In genomic region chr6:15631380-15631913, GRCh38 we compare ENCODE assay signal across 15 cellular contexts. TPM values are rescaled to one million over a fixed set of nuclear protein-coding genes. Genes with fewer than 3 reads are reported as not detected.
DNase-seq lines count a peak whose midpoint lies in the region; ATAC-seq and TF ChIP-seq lines count a peak whose summit lies in the region.
"Had no signal": no experiment of that assay in that cellular context is flagged by ENCODE, and none has a peak within 500 bp of the region (broad histone marks: within the 10 kb centered on the region; RNA-seq: fewer than 3 reads in every experiment).

No MANE protein-coding gene starts in this region.

- intact Hi-C loops in transverse colon (cut with DNase I; ENCODE audit: low total_unique reads): no loop called here

- peak; percentile 73 for ATAC-seq in left lobe of liver
- ATAC-seq in stimulated activated memory B cell treated with anti-CD40 and anti-IgM and Interleukin-4, amounts not matched to agents 10 μg/mL and 1 μg/mL and 100 μg/mL, for 72 hours: no peak

- H3K4me1 ChIP-seq in adipocyte (ENCODE audit: control insufficient read depth, insufficient read depth, low read length): peaks cover 31% of the 10 kb centered on the region
- peaks cover 4% of the 10 kb centered on the region for H3K4me1 ChIP-seq in suprapubic skin
- peaks cover 0 to 18% (median 0%) of the 10 kb centered on the region in 4 donors for H3K4me1 ChIP-seq in transverse colon

- H3K4me3 ChIP-seq in adipocyte (ENCODE audit: low read length) (no peak overlapping the region), suprapubic skin (no peak overlapping the region), transverse colon (no peak overlapping the region)
- H3K4me3 ChIP-seq: GM23248 had no signal

- no peak for TF ChIP-seq CTCF in suprapubic skin (IDR thresholded peaks at IDR 0.05)
- TF ChIP-seq CTCF in transverse colon (IDR thresholded peaks at IDR 0.05): no peak

- in situ Hi-C loops in transverse colon (cut with MboI; ENCODE audit: low pct_ligation_motif_present in 1 of 4, low pct_unique_long_range_greater_than_20kb in 1 of 4, low sequenced_read_pairs in 3 of 4): no loop called here

- H3K27me3 Mint-ChIP-seq in stimulated activated memory B cell treated with anti-CD40 and anti-IgM and Interleukin-4, amounts not matched to agents 10 μg/mL and 1 μg/mL and 100 μg/mL, for 72 hours: no peaks in the 10 kb centered on the region
- H3K27me3 Mint-ChIP-seq: B cell; CD4-positive, alpha-beta T cell had no signal

- H3K9me3 ChIP-seq in adipocyte (ENCODE audit: control insufficient read depth, low read length) (no peaks in the 10 kb centered on the region), suprapubic skin (no peaks in the 10 kb centered on the region), transverse colon (no peaks in the 10 kb centered on the region)

- peaks cover 25% of the 10 kb centered on the region for H3K4me1 Mint-ChIP-seq in stimulated activated memory B cell treated with anti-CD40 and anti-IgM and Interleukin-4, amounts not matched to agents 10 μg/mL and 1 μg/mL and 100 μg/mL, for 72 hours

- H3K36me3 ChIP-seq in adipocyte (ENCODE audit: control insufficient read depth, insufficient read depth, low read length, severe bottlenecking): no peaks in the 10 kb centered on the region
- no peaks in the 10 kb centered on the region for H3K36me3 ChIP-seq in suprapubic skin
- peaks cover 0 to under 1% (median 0%) of the 10 kb centered on the region in 4 donors for H3K36me3 ChIP-seq in transverse colon

- peaks cover 46% of the 10 kb centered on the region for H3K36me3 Mint-ChIP-seq in stimulated activated memory B cell treated with anti-CD40 and anti-IgM and Interleukin-4, amounts not matched to agents 10 μg/mL and 1 μg/mL and 100 μg/mL, for 72 hours

- H3K9ac ChIP-seq in adipocyte (ENCODE audit: low read length): no peak overlapping the region
- H3K9ac ChIP-seq: GM23248 had no signal

- H3K27ac Mint-ChIP-seq in stimulated activated memory B cell treated with anti-CD40 and anti-IgM and Interleukin-4, amounts not matched to agents 10 μg/mL and 1 μg/mL and 100 μg/mL, for 72 hours: peak overlapping the region; percentile 72
- H3K27ac Mint-ChIP-seq: B cell; CD4-positive, alpha-beta T cell had no signal

- H3K27ac ChIP-seq in suprapubic skin (no peak overlapping the region), transverse colon (no peak overlapping the region)
- H3K27ac ChIP-seq: GM23248 had no signal

- 59% methylated on average over 4 of the region's 4 CpGs for WGBS in suprapubic skin
- WGBS in transverse colon (ENCODE audit: low coverage in 1 of 2), 2 donors: 46 to 58% methylated on average over 3 to 4 of the region's 4 CpGs

- TF ChIP-seq POLR2A in suprapubic skin (IDR thresholded peaks at IDR 0.05) (no peak), transverse colon (IDR thresholded peaks at IDR 0.05) (no peak)

- H3K4me3 Mint-ChIP-seq in stimulated activated memory B cell treated with anti-CD40 and anti-IgM and Interleukin-4, amounts not matched to agents 10 μg/mL and 1 μg/mL and 100 μg/mL, for 72 hours: no peak overlapping the region
- H3K4me3 Mint-ChIP-seq: B cell; CD4-positive, alpha-beta T cell had no signal

- H3K27me3 ChIP-seq in adipocyte (replicated peaks; ENCODE audit: control insufficient read depth, insufficient read depth, low read length) (no peaks in the 10 kb centered on the region), suprapubic skin (no peaks in the 10 kb centered on the region), transverse colon (no peaks in the 10 kb centered on the region)

- no peaks in the 10 kb centered on the region for H3K9me3 Mint-ChIP-seq in stimulated activated memory B cell treated with anti-CD40 and anti-IgM and Interleukin-4, amounts not matched to agents 10 μg/mL and 1 μg/mL and 100 μg/mL, for 72 hours
- H3K9me3 Mint-ChIP-seq: CD4-positive, alpha-beta T cell had no signal

- peak; percentile 19 for DNase-seq in RPMI7951 (ENCODE audit: low read depth)
- DNase-seq in adipocyte (ENCODE audit: low read depth): peak; percentile 43
- DNase-seq in left lobe of liver (ENCODE audit: low spot score): no peak
- no peak for DNase-seq in suprapubic skin (ENCODE audit: low spot score in 2 of 2)
- no peak for DNase-seq in transverse colon
- no peak for DNase-seq in stimulated activated naive CD4-positive, alpha-beta T cell treated with Interleukin-2 at 50 U/mL for 16 hours (lab: John Stamatoyannopoulos, UW)
- no peak for DNase-seq in stimulated activated CD8-positive, alpha-beta memory T cell treated with anti-CD3 and anti-CD28 coated beads, Interleukin-4, amount 100 ng/mL, for 48 hours
- DNase-seq: C1 segment of cervical spinal cord; Calu3; CD4-positive, alpha-beta T cell; DMS 273 treated with DMSO at 0.1 percent for 48 hours; GM23248; H7 had no signal

- no peak for TF ChIP-seq EP300 in suprapubic skin (IDR thresholded peaks at IDR 0.05)
- no peak for TF ChIP-seq EP300 in transverse colon (IDR thresholded peaks at IDR 0.05; ENCODE audit: low read depth)

RNA-seq across cellular contexts. Expression of gene DTNBP1, which starts 31.4 kb away (rescaled TPM):
- total RNA-seq in RPMI7951 (2014; rRNA removed; shearing (Covaris generic)): 5.5 and 6.4 TPM in 2 replicates
- total RNA-seq in left lobe of liver (4.3 TPM), suprapubic skin (10 to 100 TPM; 12.7 to 17.1 (median 16.4) TPM), transverse colon (10 to 100 TPM in 3 of 4 donors, 1 to 10 TPM in 1; 6.0 to 20.3 (median 16.0) TPM)

Comparison
In these comparisons a context has a peak if more than half of its experiments do, and no peak if none do; other contexts are left out.
1. DNase-seq: peak in RPMI7951 (single experiment) and adipocyte (single experiment); none in left lobe of liver (single experiment), suprapubic skin (0 of 2), transverse colon (single experiment), stimulated activated naive CD4-positive, alpha-beta T cell treated with Interleukin-2 at 50 U/mL for 16 hours (single experiment) and stimulated activated CD8-positive, alpha-beta memory T cell treated with anti-CD3 and anti-CD28 coated beads, Interleukin-4, amount 100 ng/mL, for 48 hours (single experiment).